22 cellular contexts compared by ENCODE assay signal in genomic region chr12:76400136-76400535, GRCh38.
"Had no signal": no experiment of that assay in that cellular context is flagged by ENCODE, and none has a peak within 500 bp of the region (broad histone marks: within the 10 kb centered on the region; RNA-seq: fewer than 3 reads in every experiment).

No MANE protein-coding gene starts in this region.

- H3K27me3 ChIP-seq: dorsolateral prefrontal cortex, heart left ventricle, hepatocyte, neutrophil, pancreas, sigmoid colon, stomach, tibial artery had no signal

- H3K36me3 ChIP-seq: pancreas had no signal

- H3K4me1 ChIP-seq: heart left ventricle, pancreas, sigmoid colon, tibial artery had no signal

- DNase-seq: dorsolateral prefrontal cortex; effector CD4-positive, alpha-beta T cell; heart left ventricle; kidney; mesenchymal stem cell; mucosa of descending colon; naive B cell; pancreas; sigmoid colon; stimulated activated CD4-positive, alpha-beta T cell treated with anti-CD3 and anti-CD28 coated beads, Interleukin-2, amount 100 ng/mL, for 24 hours; stimulated activated CD4-positive, alpha-beta T cell treated with anti-CD3 and anti-CD28 coated beads, Interleukin-4, amount 100 ng/mL, for 24 hours; stomach; tibial artery had no signal

- H3K27ac Mint-ChIP-seq: mesothelial cell of epicardium; natural killer cell treated with Interleukin-12 subunit alpha and Interleukin-12 subunit beta and Interleukin-15 and Interleukin-18, amount 100 ng/mL, for 72 hours; stimulated activated memory B cell treated with anti-CD40 and anti-IgM and Interleukin-4, amounts not matched to agents 10 μg/mL and 1 μg/mL and 100 μg/mL, for 72 hours; type B pancreatic cell had no signal

- H3K27ac ChIP-seq: dorsolateral prefrontal cortex, heart left ventricle, hepatocyte, neutrophil, pancreas, sigmoid colon, stomach, tibial artery had no signal

- H3K27me3 Mint-ChIP-seq: naive B cell; natural killer cell treated with Interleukin-12 subunit alpha and Interleukin-12 subunit beta and Interleukin-15 and Interleukin-18, amount 100 ng/mL, for 72 hours; stimulated activated memory B cell treated with anti-CD40 and anti-IgM and Interleukin-4, amounts not matched to agents 10 μg/mL and 1 μg/mL and 100 μg/mL, for 72 hours; type B pancreatic cell had no signal

- H3K4me3 Mint-ChIP-seq: mesothelial cell of epicardium; naive B cell; natural killer cell treated with Interleukin-12 subunit alpha and Interleukin-12 subunit beta and Interleukin-15 and Interleukin-18, amount 100 ng/mL, for 72 hours; neural crest cell; stimulated activated memory B cell treated with anti-CD40 and anti-IgM and Interleukin-4, amounts not matched to agents 10 μg/mL and 1 μg/mL and 100 μg/mL, for 72 hours; type B pancreatic cell had no signal

- H3K9me3 Mint-ChIP-seq: mesothelial cell of epicardium; naive B cell; natural killer cell treated with Interleukin-12 subunit alpha and Interleukin-12 subunit beta and Interleukin-15 and Interleukin-18, amount 100 ng/mL, for 72 hours; neural crest cell; stimulated activated memory B cell treated with anti-CD40 and anti-IgM and Interleukin-4, amounts not matched to agents 10 μg/mL and 1 μg/mL and 100 μg/mL, for 72 hours; type B pancreatic cell had no signal

- H3K9me3 ChIP-seq: heart left ventricle, mucosa of descending colon, neutrophil, pancreas, sigmoid colon, stomach, tibial artery had no signal

- H3K4me1 Mint-ChIP-seq: mesothelial cell of epicardium; neural crest cell; stimulated activated memory B cell treated with anti-CD40 and anti-IgM and Interleukin-4, amounts not matched to agents 10 μg/mL and 1 μg/mL and 100 μg/mL, for 72 hours had no signal

- ATAC-seq: heart left ventricle; left lobe of liver; mucosa of descending colon; natural killer cell treated with Interleukin-12 subunit alpha and Interleukin-12 subunit beta and Interleukin-15 and Interleukin-18, amount 100 ng/mL, for 72 hours; pancreas; stimulated activated memory B cell treated with anti-CD40 and anti-IgM and Interleukin-4, amounts not matched to agents 10 μg/mL and 1 μg/mL and 100 μg/mL, for 72 hours had no signal

- H3K4me3 ChIP-seq: dorsolateral prefrontal cortex, heart left ventricle, hepatocyte, lung, mucosa of descending colon, pancreas, sigmoid colon, stomach, tibial artery had no signal
